ENCODE assay signal across 1 cellular context in genomic region chr20:31577194-31577593, GRCh38.
TF ChIP-seq lines count a peak whose summit lies in the region.

No MANE protein-coding gene starts in this region.

TF ChIP-seq in HepG2, 621 proteins besides CTCF, POLR2A, EP300 and RAD21:
- TF ChIP-seq CBX2 (IDR thresholded peaks at IDR 0.05; ENCODE audit: low read depth, low read length) (no peak), CBX2 (CRISPR knock-in tag; IDR thresholded peaks at IDR 0.05; ENCODE audit: low read depth) (no peak), POLR2AphosphoS2 (IDR thresholded peaks at IDR 0.05; ENCODE audit: low read depth, low read length) (peak; percentile 67; the same call in 1 of the 2 replicates)
TF ChIP-seq in HepG2: peak in this region for 1.
